9 cellular contexts compared by ENCODE assay signal in genomic region chr17:78355045-78355641, GRCh38. TPM values are rescaled to one million over a fixed set of nuclear protein-coding genes. Genes with fewer than 3 reads are reported as not detected.
DNase-seq lines count a peak whose midpoint lies in the region; ATAC-seq and TF ChIP-seq lines count a peak whose summit lies in the region.
"Had no signal": no experiment of that assay in that cellular context is flagged by ENCODE, and none has a peak within 500 bp of the region (broad histone marks: within the 10 kb centered on the region; RNA-seq: fewer than 3 reads in every experiment).

No MANE protein-coding gene starts in this region.

- intact Hi-C loops in breast epithelium (cut with DNase I; ENCODE audit: low total_unique reads), result no loop called here

- peak overlapping the region; percentile 57 for H3K27ac Mint-ChIP-seq in neural crest cell (ENCODE audit: unreplicated experiment)

- no peak for TF ChIP-seq POLR2A in breast epithelium (IDR thresholded peaks at IDR 0.05)

- no peaks in the 10 kb centered on the region for H3K36me3 Mint-ChIP-seq in neural crest cell (ENCODE audit: low read depth)

- POLR2A ChIA-PET in AG04450 (lab: Yijun Ruan, JAX), result interaction anchor here (1.4 kb wide), 1 partner anchor 25 kb away, joined by 4 read pairs; no protein-coding TSS in a partner anchor

- ATAC-seq in GM21786 (IDR thresholded peaks at IDR 0.05; ENCODE audit: unreplicated experiment), result no peak

- H3K9me3 ChIP-seq in AG04450 (ENCODE audit: control insufficient read depth, insufficient read depth, low read length) (peaks cover 4% of the 10 kb centered on the region; the same call in 1 of the 2 replicates), breast epithelium (no peaks in the 10 kb centered on the region), MG63 (no peaks in the 10 kb centered on the region)

- H3K4me1 ChIP-seq in breast epithelium, result peaks cover 18 to 22% of the 10 kb centered on the region in 2 donors

- TF ChIP-seq CTCF in AG04450 (IDR thresholded peaks at IDR 0.05; ENCODE audit: low read depth, low read length) (no peak), breast epithelium (IDR thresholded peaks at IDR 0.05) (no peak), neural crest cell (conservative IDR thresholded peaks at IDR 0.05) (no peak)

- H3K9me3 Mint-ChIP-seq in neural crest cell, result no peaks in the 10 kb centered on the region

- no peaks in the 10 kb centered on the region for H3K27me3 ChIP-seq in AG04450 (ENCODE audit: control insufficient read depth, insufficient read depth, low read length)
- no peaks in the 10 kb centered on the region for H3K27me3 ChIP-seq in breast epithelium
- H3K27me3 ChIP-seq in MG63, result no peaks in the 10 kb centered on the region

- CTCF ChIA-PET in AG04450 (lab: Charles Lee), result no interaction called here

- no peaks in the 10 kb centered on the region for H3K36me3 ChIP-seq in breast epithelium
- H3K36me3 ChIP-seq in MG63, result peaks cover 50% of the 10 kb centered on the region

- peaks cover 31% of the 10 kb centered on the region for H3K4me1 Mint-ChIP-seq in neural crest cell

- peaks cover 44% of the 10 kb centered on the region for H3K27me3 Mint-ChIP-seq in neural crest cell (ENCODE audit: low read depth)

- peak overlapping the region; percentile 80 for H3K4me3 Mint-ChIP-seq in neural crest cell

- H3K27ac ChIP-seq in AG04450 (ENCODE audit: low read depth, low read length) (peak overlapping the region; percentile 31), breast epithelium (peak overlapping the region; percentile 66 to 91)

- DNase-seq in AG04450 (ENCODE audit: low read depth, low spot score) (no peak), NAMALWA (ENCODE audit: low spot score) (peak; percentile 47), breast epithelium (ENCODE audit: low spot score in 2 of 2) (no peak), neural crest cell (ENCODE audit: low read depth, low spot score) (no peak), MG63 (no peak), DMS79 treated with DMSO at 0.1 percent for 48 hours (lab: John Stamatoyannopoulos, UW) (no peak), hippocampal formation (lab: John Stamatoyannopoulos, UW) (no peak)
- DNase-seq: COR-L47 had no signal

- no peak overlapping the region for H3K4me3 ChIP-seq in AG04450 (ENCODE audit: low read depth, low read length)
- H3K4me3 ChIP-seq in breast epithelium, result peak overlapping the region in 1 of 3 donors; percentile 100
- no peak overlapping the region for H3K4me3 ChIP-seq in MG63

RNA-seq across cellular contexts. Expression of gene SOCS3, which starts 4.7 kb away (rescaled TPM):
- 15.3 and 21.0 TPM in 2 replicates for polyA plus RNA-seq in AG04450 (2011; rRNA removed)
- polyA minus RNA-seq in AG04450 (2011; rRNA and poly(A)+ RNA removed), result 40.1 and 42.9 TPM in 2 replicates
- total RNA-seq in breast epithelium (100 to 1,000 TPM in 1 of 3 donors, 10 to 100 TPM in 2; 58.1 to 190 (median 76.4) TPM), neural crest cell (5.4 and 6.1 TPM in 2 replicates)
- 23.4 and 32.9 TPM in 2 replicates for total RNA-seq in MG63 (2014; rRNA removed; shearing (Covaris generic); ENCODE audit: low replicate concordance)

RNA-seq across cellular contexts. Expression of gene PGS1, which starts 23.3 kb away (rescaled TPM):
- polyA plus RNA-seq in AG04450 (2011; rRNA removed), result 31.0 and 31.7 TPM in 2 replicates
- 32.8 and 40.5 TPM in 2 replicates for polyA minus RNA-seq in AG04450 (2011; rRNA and poly(A)+ RNA removed)
- total RNA-seq in breast epithelium, result 10 to 100 TPM; 33.9 to 58.7 (median 50.2) TPM
- total RNA-seq in neural crest cell, result 42.7 and 52.0 TPM in 2 replicates
- total RNA-seq in MG63 (2014; rRNA removed; shearing (Covaris generic); ENCODE audit: low replicate concordance), result 47.3 and 48.7 TPM in 2 replicates
